In genomic region chr6:106773956-106774629, GRCh38 we compare ENCODE assay signal across 1 cellular context.
TF ChIP-seq lines count a peak whose summit lies in the region.

No MANE protein-coding gene starts in this region.

TF ChIP-seq in SK-N-SH, 30 proteins besides CTCF, POLR2A, EP300 and RAD21 (continued from another document):
- no peak for TF ChIP-seq ZBTB33 (IDR thresholded peaks at IDR 0.05; ENCODE audit: borderline replicate concordance, low read depth)
- 0 out of 2 replicates have a peak, but pooled peaks have one; percentile 27 for TF ChIP-seq MXI1 (IDR thresholded peaks at IDR 0.05; ENCODE audit: low read depth, low read length)
- TF ChIP-seq POLR2AphosphoS5 (IDR thresholded peaks at IDR 0.05; ENCODE audit: low read depth, low read length) = no peak
- TF ChIP-seq FOXJ3 (CRISPR knock-in tag; IDR thresholded peaks at IDR 0.05) = peak; percentile 56; the same call in 1 of the 2 replicates
